In the genomic region with DNA sequence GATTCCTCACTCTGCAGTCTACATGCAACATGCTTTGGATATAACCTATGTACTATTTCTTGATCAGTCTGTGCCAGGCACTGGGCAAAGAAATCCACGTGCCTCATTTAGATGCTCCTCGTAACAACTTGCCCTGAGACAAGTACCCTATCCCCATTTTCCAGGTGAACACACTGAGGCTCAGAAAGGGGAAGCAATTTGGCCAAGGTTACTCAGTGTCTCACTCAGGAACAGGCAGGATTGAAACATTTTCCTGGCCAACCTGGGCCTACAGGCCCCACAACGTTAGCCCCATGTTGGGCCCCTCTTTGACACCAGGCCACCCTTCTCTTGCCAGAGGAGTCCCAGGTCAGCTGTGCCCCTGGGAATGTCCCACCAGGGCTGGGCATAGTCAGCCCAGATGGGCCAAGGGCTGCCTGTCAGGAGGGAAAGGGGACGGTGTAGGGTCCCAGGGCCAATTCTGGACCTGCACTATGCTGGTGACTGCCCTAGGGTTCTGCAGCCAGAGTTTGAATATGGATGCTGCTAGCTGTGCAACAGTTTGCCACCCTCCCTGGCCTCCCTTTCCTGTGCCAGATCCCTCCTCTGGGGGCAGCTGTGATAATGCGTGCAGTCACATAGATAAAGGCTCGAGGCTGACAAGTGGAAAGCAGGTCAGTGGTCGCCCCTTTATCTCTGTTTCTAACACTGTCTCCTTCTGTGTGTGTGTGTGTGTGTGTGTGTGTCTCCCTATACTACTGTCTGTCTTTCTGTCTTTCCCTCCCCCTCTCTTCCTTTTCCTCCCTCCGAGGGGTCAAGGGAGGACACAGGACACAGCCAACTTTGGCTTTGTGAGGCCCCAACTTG, we compare ENCODE assay signal across 1 cellular context.
TF ChIP-seq lines count a peak whose summit lies in the region.

No MANE protein-coding gene starts in this region.

TF ChIP-seq in K562, 482 proteins besides CTCF, POLR2A, EP300 and RAD21 (continued from another document and continues in another):
- TF ChIP-seq YY1 (IDR thresholded peaks at IDR 0.05; ENCODE audit: borderline replicate concordance in 1 of 3, control insufficient read depth in 1 of 3, extremely low read depth in 1 of 3, insufficient read depth in 3 of 3, insufficient read length in 1 of 3, insufficient replicate concordance in 2 of 3, low read depth in 1 of 3, low read length in 2 of 3) = peak in 1 of 3 experiments; percentile 69
- no peak for TF ChIP-seq NR1H2 (CRISPR knock-in tag; IDR thresholded peaks at IDR 0.05)
- TF ChIP-seq, protein P1, sequence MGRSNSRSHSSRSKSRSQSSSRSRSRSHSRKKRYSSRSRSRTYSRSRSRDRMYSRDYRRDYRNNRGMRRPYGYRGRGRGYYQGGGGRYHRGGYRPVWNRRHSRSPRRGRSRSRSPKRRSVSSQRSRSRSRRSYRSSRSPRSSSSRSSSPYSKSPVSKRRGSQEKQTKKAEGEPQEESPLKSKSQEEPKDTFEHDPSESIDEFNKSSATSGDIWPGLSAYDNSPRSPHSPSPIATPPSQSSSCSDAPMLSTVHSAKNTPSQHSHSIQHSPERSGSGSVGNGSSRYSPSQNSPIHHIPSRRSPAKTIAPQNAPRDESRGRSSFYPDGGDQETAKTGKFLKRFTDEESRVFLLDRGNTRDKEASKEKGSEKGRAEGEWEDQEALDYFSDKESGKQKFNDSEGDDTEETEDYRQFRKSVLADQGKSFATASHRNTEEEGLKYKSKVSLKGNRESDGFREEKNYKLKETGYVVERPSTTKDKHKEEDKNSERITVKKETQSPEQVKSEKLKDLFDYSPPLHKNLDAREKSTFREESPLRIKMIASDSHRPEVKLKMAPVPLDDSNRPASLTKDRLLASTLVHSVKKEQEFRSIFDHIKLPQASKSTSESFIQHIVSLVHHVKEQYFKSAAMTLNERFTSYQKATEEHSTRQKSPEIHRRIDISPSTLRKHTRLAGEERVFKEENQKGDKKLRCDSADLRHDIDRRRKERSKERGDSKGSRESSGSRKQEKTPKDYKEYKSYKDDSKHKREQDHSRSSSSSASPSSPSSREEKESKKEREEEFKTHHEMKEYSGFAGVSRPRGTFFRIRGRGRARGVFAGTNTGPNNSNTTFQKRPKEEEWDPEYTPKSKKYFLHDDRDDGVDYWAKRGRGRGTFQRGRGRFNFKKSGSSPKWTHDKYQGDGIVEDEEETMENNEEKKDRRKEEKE (IDR thresholded peaks at IDR 0.05; ENCODE audit: borderline replicate concordance in 1 of 2, control insufficient read depth in 1 of 2, low read depth in 2 of 2, low read length in 1 of 2) = no peak
- TF ChIP-seq BRF1 (IDR thresholded peaks at IDR 0.05; ENCODE audit: borderline replicate concordance, extremely low read depth, insufficient read length) = no peak
- peak; percentile 94 for TF ChIP-seq DPF2 (IDR thresholded peaks at IDR 0.05)
- peak; percentile 45; the same call in 1 of the 2 replicates for TF ChIP-seq SP1 (CRISPR knock-in tag; IDR thresholded peaks at IDR 0.05)
- TF ChIP-seq KHSRP (IDR thresholded peaks at IDR 0.05) = no peak
- no peak; the same call in 1 of the 2 replicates for TF ChIP-seq TOE1 (IDR thresholded peaks at IDR 0.05; ENCODE audit: borderline replicate concordance)
- peak; percentile 48; the same call in 1 of the 2 replicates for TF ChIP-seq TOE1 (CRISPR knock-in tag; IDR thresholded peaks at IDR 0.05; ENCODE audit: borderline replicate concordance, low read depth)
- peak in 1 of 2 experiments; percentile 64; a peak in 1 of 4 replicates for TF ChIP-seq ZNF639 (CRISPR knock-in tag; conservative IDR thresholded peaks at IDR 0.05 in 1 of 2, IDR thresholded peaks at IDR 0.05 in 1 of 2)
- no peak for TF ChIP-seq TGIF2 (CRISPR knock-in tag; IDR thresholded peaks at IDR 0.05)
- no peak for TF ChIP-seq ZBED1 (IDR thresholded peaks at IDR 0.05)
- TF ChIP-seq BCL6 (CRISPR knock-in tag; IDR thresholded peaks at IDR 0.05) = no peak
- TF ChIP-seq MYNN (IDR thresholded peaks at IDR 0.05) = peak; percentile 68; the same call in 1 of the 2 replicates
- TF ChIP-seq MYNN (CRISPR knock-in tag; IDR thresholded peaks at IDR 0.05) = no peak
- TF ChIP-seq ZNF232 (CRISPR knock-in tag; IDR thresholded peaks at IDR 0.05) = no peak
- no peak for TF ChIP-seq FIP1L1 (IDR thresholded peaks at IDR 0.05; ENCODE audit: low read depth, low read length, poor library complexity, severe bottlenecking)
- TF ChIP-seq MLLT1 (IDR thresholded peaks at IDR 0.05) = peak; percentile 43 to 70; a peak in 3 of 4 replicates
- TF ChIP-seq, protein P2, sequence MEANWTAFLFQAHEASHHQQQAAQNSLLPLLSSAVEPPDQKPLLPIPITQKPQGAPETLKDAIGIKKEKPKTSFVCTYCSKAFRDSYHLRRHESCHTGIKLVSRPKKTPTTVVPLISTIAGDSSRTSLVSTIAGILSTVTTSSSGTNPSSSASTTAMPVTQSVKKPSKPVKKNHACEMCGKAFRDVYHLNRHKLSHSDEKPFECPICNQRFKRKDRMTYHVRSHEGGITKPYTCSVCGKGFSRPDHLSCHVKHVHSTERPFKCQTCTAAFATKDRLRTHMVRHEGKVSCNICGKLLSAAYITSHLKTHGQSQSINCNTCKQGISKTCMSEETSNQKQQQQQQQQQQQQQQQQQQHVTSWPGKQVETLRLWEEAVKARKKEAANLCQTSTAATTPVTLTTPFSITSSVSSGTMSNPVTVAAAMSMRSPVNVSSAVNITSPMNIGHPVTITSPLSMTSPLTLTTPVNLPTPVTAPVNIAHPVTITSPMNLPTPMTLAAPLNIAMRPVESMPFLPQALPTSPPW (CRISPR knock-in tag; IDR thresholded peaks at IDR 0.05) = peak; percentile 72
- TF ChIP-seq CTBP1 (IDR thresholded peaks at IDR 0.05; ENCODE audit: borderline replicate concordance) = peak; percentile 63; the same call in 1 of the 2 replicates
- TF ChIP-seq ELF1 (tag; IDR thresholded peaks at IDR 0.05) = no peak
- peak; percentile 44 for TF ChIP-seq BHLHE40 (IDR thresholded peaks at IDR 0.05; ENCODE audit: low read length)
- TF ChIP-seq NFIC (IDR thresholded peaks at IDR 0.05) = peak; percentile 83
- no peak for TF ChIP-seq ZNF12 (CRISPR knock-in tag; IDR thresholded peaks at IDR 0.05)
- peak; percentile 49 for TF ChIP-seq BRD9 (IDR thresholded peaks at IDR 0.05; ENCODE audit: low read depth, partially characterized antibody)
- TF ChIP-seq HOMEZ (CRISPR knock-in tag; IDR thresholded peaks at IDR 0.05) = no peak
- 0 out of 2 replicates have a peak, but pooled peaks have one; percentile 32 for TF ChIP-seq DIDO1 (tag; IDR thresholded peaks at IDR 0.05; ENCODE audit: low read depth)
- peak; percentile 60; the same call in 1 of the 2 replicates for TF ChIP-seq ZNF79 (CRISPR knock-in tag; IDR thresholded peaks at IDR 0.05; ENCODE audit: low read depth)
- TF ChIP-seq SMAD4 (CRISPR knock-in tag; conservative IDR thresholded peaks at IDR 0.05) = peak; percentile 98
- peak; percentile 49 for TF ChIP-seq TAF9B (IDR thresholded peaks at IDR 0.05; ENCODE audit: partially characterized antibody)
- peak; percentile 84; the same call in 1 of the 2 replicates for TF ChIP-seq CBX1 (IDR thresholded peaks at IDR 0.05; ENCODE audit: low read depth)
- TF ChIP-seq, protein P3, sequence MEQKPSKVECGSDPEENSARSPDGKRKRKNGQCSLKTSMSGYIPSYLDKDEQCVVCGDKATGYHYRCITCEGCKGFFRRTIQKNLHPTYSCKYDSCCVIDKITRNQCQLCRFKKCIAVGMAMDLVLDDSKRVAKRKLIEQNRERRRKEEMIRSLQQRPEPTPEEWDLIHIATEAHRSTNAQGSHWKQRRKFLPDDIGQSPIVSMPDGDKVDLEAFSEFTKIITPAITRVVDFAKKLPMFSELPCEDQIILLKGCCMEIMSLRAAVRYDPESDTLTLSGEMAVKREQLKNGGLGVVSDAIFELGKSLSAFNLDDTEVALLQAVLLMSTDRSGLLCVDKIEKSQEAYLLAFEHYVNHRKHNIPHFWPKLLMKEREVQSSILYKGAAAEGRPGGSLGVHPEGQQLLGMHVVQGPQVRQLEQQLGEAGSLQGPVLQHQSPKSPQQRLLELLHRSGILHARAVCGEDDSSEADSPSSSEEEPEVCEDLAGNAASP (IDR thresholded peaks at IDR 0.05) = peak; percentile 97
- no peak for TF ChIP-seq RFX5 (IDR thresholded peaks at IDR 0.05; ENCODE audit: low read depth, low read length)
- TF ChIP-seq EGR1 (conservative IDR thresholded peaks at IDR 0.05) = peak; percentile 38; the same call in 1 of the 2 replicates
- TF ChIP-seq GABPA (tag; conservative IDR thresholded peaks at IDR 0.05; ENCODE audit: low read depth) = peak; percentile 43
- no peak for TF ChIP-seq E4F1 (CRISPR knock-in tag; IDR thresholded peaks at IDR 0.05; ENCODE audit: borderline replicate concordance)
- TF ChIP-seq HDAC8 (tag; IDR thresholded peaks at IDR 0.05) = peak; percentile 68; the same call in 1 of the 2 replicates
- no peak for TF ChIP-seq ETS2 (tag; IDR thresholded peaks at IDR 0.05; ENCODE audit: borderline replicate concordance, poor library complexity, severe bottlenecking)
- no peak for TF ChIP-seq PBX2 (CRISPR knock-in tag; IDR thresholded peaks at IDR 0.05; ENCODE audit: low read depth)
- TF ChIP-seq PBX2 (tag; conservative IDR thresholded peaks at IDR 0.05; ENCODE audit: low read depth) = peak; percentile 68
- no peak for TF ChIP-seq MBD1 (CRISPR knock-in tag; IDR thresholded peaks at IDR 0.05)
